8 cellular contexts compared by ENCODE assay signal in the genomic region with DNA sequence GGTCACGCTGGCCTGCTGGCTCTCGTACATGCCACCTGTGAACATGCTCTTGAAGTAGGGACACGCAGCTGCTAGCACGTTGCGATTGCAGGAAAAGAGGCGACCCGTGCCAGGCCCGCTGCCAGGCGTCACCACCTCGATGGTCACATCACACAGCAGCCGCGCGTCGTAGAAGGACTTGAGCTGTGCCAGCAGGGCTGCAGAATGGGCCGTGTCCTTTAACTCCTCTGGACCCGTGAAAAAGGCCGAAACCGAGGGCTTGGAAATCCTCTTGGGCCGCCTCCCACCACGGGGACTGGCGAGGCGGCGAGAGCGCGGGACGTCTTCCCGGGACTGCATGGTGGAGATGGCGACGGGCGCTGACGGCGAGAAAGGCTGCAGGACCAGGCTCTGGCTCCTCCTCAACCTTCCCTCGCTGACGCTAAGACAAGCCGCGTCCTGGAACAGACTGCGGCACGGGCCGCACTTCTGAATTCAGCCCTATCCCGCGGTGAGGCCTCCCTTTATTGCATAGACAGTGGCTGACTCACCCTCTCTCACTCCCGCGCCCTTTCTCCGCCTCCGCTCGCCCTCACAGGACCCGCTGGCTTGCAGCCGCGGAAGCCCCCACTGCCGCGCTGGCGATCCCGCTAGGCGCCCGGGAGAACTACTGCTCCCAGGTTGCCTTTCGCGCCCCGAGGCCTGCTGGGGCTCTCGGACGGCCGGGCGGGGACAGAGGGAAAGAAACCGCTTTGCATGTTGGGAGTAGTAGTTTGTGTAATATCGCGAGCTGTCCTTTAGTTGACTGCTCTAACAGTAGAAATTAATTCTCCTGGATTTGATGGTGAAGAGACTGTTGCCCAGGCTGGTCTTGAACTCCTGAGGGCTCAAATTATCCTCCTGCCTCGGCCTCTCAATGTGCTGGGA. TPM values are rescaled to one million over a fixed set of nuclear protein-coding genes. Genes with fewer than 3 reads are reported as not detected.
DNase-seq lines count a peak whose midpoint lies in the region; ATAC-seq and TF ChIP-seq lines count a peak whose summit lies in the region.

A gene with protein sequence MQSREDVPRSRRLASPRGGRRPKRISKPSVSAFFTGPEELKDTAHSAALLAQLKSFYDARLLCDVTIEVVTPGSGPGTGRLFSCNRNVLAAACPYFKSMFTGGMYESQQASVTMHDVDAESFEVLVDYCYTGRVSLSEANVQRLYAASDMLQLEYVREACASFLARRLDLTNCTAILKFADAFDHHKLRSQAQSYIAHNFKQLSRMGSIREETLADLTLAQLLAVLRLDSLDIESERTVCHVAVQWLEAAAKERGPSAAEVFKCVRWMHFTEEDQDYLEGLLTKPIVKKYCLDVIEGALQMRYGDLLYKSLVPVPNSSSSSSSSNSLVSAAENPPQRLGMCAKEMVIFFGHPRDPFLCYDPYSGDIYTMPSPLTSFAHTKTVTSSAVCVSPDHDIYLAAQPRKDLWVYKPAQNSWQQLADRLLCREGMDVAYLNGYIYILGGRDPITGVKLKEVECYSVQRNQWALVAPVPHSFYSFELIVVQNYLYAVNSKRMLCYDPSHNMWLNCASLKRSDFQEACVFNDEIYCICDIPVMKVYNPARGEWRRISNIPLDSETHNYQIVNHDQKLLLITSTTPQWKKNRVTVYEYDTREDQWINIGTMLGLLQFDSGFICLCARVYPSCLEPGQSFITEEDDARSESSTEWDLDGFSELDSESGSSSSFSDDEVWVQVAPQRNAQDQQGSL (minus strand): TSS at position 651 of the 906 bp plus-strand sequence. CDS start 312 bp downstream, at position 339.

- in situ Hi-C loops in GM18951 (cut with MboI; ENCODE audit: low sequenced_read_pairs, unreplicated experiment) (loop anchor here (10.0 kb wide), 1 partner anchor 59 kb away; the partner anchor contains the start of gene KBTBD6), mammary epithelial cell (cut with MboI; ENCODE audit: low sequenced_read_pairs in 2 of 2) (loop anchor here (5.0 to 10.0 kb wide), 3 partner anchors 59 to 129 kb away; partner anchors contain the start of genes KBTBD6 (in 2 of the 2) and WBP4 (in 1 of the 2))

- H4K20me1 ChIP-seq in mammary epithelial cell (ENCODE audit: insufficient read depth, low read length), result no peaks in the 10 kb centered on the region

- H3K79me2 ChIP-seq in mammary epithelial cell (ENCODE audit: insufficient read depth, low read length), result peaks cover 14% of the 10 kb centered on the region

- peak; percentile 76 for TF ChIP-seq POLR2A in GM18951 (IDR thresholded peaks at IDR 0.05; ENCODE audit: extremely low read depth, insufficient read depth, insufficient read length)

- dilution Hi-C loops in mammary epithelial cell (cut with HindIII; ENCODE audit: low sequenced_read_pairs), result no loop called here

- WGBS in mammary epithelial cell (ENCODE audit: low coverage, missing lambda C conversion rate), result 9% methylated on average over 14 of the region's 66 CpGs

- peak within 1 kb of the TSS; percentile 99 for H3K4me2 ChIP-seq in mammary epithelial cell (ENCODE audit: insufficient read depth, low read depth, low read length)

- peak within 1 kb of the TSS; percentile 69 for H3K27ac ChIP-seq in WERI-Rb-1
- H3K27ac ChIP-seq in mammary epithelial cell (ENCODE audit: insufficient read depth, low read depth, low read length), result peak within 1 kb of the TSS; percentile 67
- peak within 1 kb of the TSS; percentile 23 for H3K27ac ChIP-seq in iPS-20b (ENCODE audit: low read length)
- H3K27ac ChIP-seq in skeletal muscle tissue (ENCODE audit: low read depth, low read length), result peak within 1 kb of the TSS; percentile 79

- no peak for TF ChIP-seq CTCF in WERI-Rb-1 (IDR thresholded peaks at IDR 0.05; ENCODE audit: low read depth, low read length)
- no peak for TF ChIP-seq CTCF in mammary epithelial cell (conservative IDR thresholded peaks at IDR 0.05 in 1 of 2, IDR thresholded peaks at IDR 0.05 in 1 of 2; ENCODE audit: extremely low read depth in 1 of 2, insufficient read depth in 1 of 2, low read depth in 1 of 2, low read length in 2 of 2)

- H3K4me1 ChIP-seq in mammary epithelial cell (ENCODE audit: insufficient read depth, low read length) (peaks cover 8% of the 10 kb centered on the region), iPS-20b (ENCODE audit: insufficient read depth, low read length) (peaks cover 4% of the 10 kb centered on the region; the same call in 1 of the 2 replicates), skeletal muscle tissue (ENCODE audit: control insufficient read depth in 3 of 3, insufficient read depth in 3 of 3, low read length in 3 of 3) (peaks cover 14 to 25% (median 22%) of the 10 kb centered on the region in 3 donors)

- H3K27me3 ChIP-seq in WERI-Rb-1 (ENCODE audit: insufficient read depth, low read depth, severe bottlenecking) (no peaks in the 10 kb centered on the region), mammary epithelial cell (ENCODE audit: insufficient read depth, low read length) (no peaks in the 10 kb centered on the region), iPS-20b (ENCODE audit: insufficient read depth, low read length) (no peaks in the 10 kb centered on the region), skeletal muscle tissue (ENCODE audit: control insufficient read depth in 3 of 3, insufficient read depth in 3 of 3, low read length in 3 of 3) (no peaks in the 10 kb centered on the region)

- H3K36me3 ChIP-seq in WERI-Rb-1 (no peaks in the 10 kb centered on the region), mammary epithelial cell (ENCODE audit: insufficient read depth, low read length) (no peaks in the 10 kb centered on the region), iPS-20b (ENCODE audit: insufficient read depth, low read depth, low read length) (0 out of 2 replicates have a peak, but pooled peaks cover 5% of the 10 kb centered on the region), skeletal muscle tissue (ENCODE audit: control insufficient read depth in 3 of 3, insufficient read depth in 3 of 3, low read length in 3 of 3) (peaks cover 0 to 5% (median 0%) of the 10 kb centered on the region in 3 donors)

- H3K4me3 ChIP-seq in WERI-Rb-1 (ENCODE audit: low read depth, low read length) (peak within 1 kb of the TSS; percentile 61), mammary epithelial cell (replicated peaks in 1 of 3; ENCODE audit: insufficient read depth in 1 of 3, low read depth in 2 of 3, low read length in 3 of 3) (peak within 1 kb of the TSS; percentile 42 to 65 (median 61)), iPS-20b (ENCODE audit: low read length) (peak within 1 kb of the TSS; percentile 87), skeletal muscle tissue (ENCODE audit: low read length in 3 of 3) (peak within 1 kb of the TSS; percentile 89 to 93 (median 92))

- H2AFZ ChIP-seq in mammary epithelial cell (ENCODE audit: low read depth, low read length), result peak within 1 kb of the TSS; percentile 96

- DNase-seq in AG08396 (ENCODE audit: low spot score) (peak; percentile 92), NCI-H2227 treated with DMSO at 0.1 percent for 48 hours (lab: John Stamatoyannopoulos, UW) (peak; percentile 83), WERI-Rb-1 (peak; percentile 81), mammary epithelial cell (peak; percentile 98)

- BruUV-seq in mammary epithelial cell (replicated peaks; lab: Mats Ljungman, UMichigan), result TSS peak; percentile 40

- CTCF ChIA-PET in mammary epithelial cell (lab: Charles Lee; ENCODE audit: low non-redundant PET), result interaction anchor here (0.6 kb wide), 1 partner anchor 121 kb away, joined by 12 read pairs; no protein-coding TSS in a partner anchor

- intact Hi-C loops in mammary epithelial cell (cut with micrococcal nuclease), result loop anchor here (1.0 to 2.0 kb wide), 4 partner anchors 29 to 133 kb away; partner anchors contain the start of genes KBTBD6 and WBP4

- H3K9ac ChIP-seq in mammary epithelial cell (ENCODE audit: insufficient read depth, low read length) (peak within 1 kb of the TSS; percentile 59), iPS-20b (ENCODE audit: low read depth, low read length) (peak within 1 kb of the TSS; percentile 89), skeletal muscle tissue (ENCODE audit: low read depth in 1 of 3, low read length in 3 of 3) (peak within 1 kb of the TSS; percentile 85 to 91 (median 88))

- no peaks in the 10 kb centered on the region for H3K9me3 ChIP-seq in WERI-Rb-1 (ENCODE audit: severe bottlenecking)
- H3K9me3 ChIP-seq in mammary epithelial cell (replicated peaks; ENCODE audit: insufficient read depth, low read length), result peaks cover 8% of the 10 kb centered on the region
- H3K9me3 ChIP-seq in iPS-20b (ENCODE audit: insufficient read depth, low read depth, low read length), result no peaks in the 10 kb centered on the region
- no peaks in the 10 kb centered on the region for H3K9me3 ChIP-seq in skeletal muscle tissue (ENCODE audit: control insufficient read depth in 3 of 3, low read length in 3 of 3)

- ATAC-seq in HG03175 (IDR thresholded peaks at IDR 0.05; ENCODE audit: unreplicated experiment), result peak; percentile 98

RNA-seq across cellular contexts. Expression of the gene that starts here (rescaled TPM):
- total RNA-seq in mammary epithelial cell (1 to 10 TPM; 4.3 to 7.2 TPM), skeletal muscle tissue (13.6 TPM)
- 4.1 TPM for polyA plus RNA-seq in mammary epithelial cell
- 2.5 TPM for polyA minus RNA-seq in mammary epithelial cell

Comparison
In these comparisons a context has a peak if more than half of its experiments do, and no peak if none do; other contexts are left out.
1. Peak in every context shown above with its lines: DNase-seq, ATAC-seq, H3K4me3 ChIP-seq and H3K27ac ChIP-seq.
2. H3K27ac ChIP-seq: peak in every context shown above with its lines; median percentile 79 in skeletal muscle tissue; 69 in WERI-Rb-1; 67 in mammary epithelial cell; 23 in iPS-20b.